Comparison of ENCODE assay signal across 14 cellular contexts in genomic region chr2:158189526-158189925, GRCh38.
A peak's percentile ranks its signal among the peaks of the same experiment; 100 is the strongest.
DNase-seq lines count a peak whose midpoint lies in the region; ATAC-seq, FAIRE-seq and TF ChIP-seq lines count a peak whose summit lies in the region.
"Had no signal": no experiment of that assay in that cellular context is flagged by ENCODE, and none has a peak within 500 bp of the region (broad histone marks: within the 10 kb centered on the region; RNA-seq: fewer than 3 reads in every experiment).

No MANE protein-coding gene starts in this region.

- H3K27me3 ChIP-seq in MM.1S (replicated peaks; ENCODE audit: insufficient read depth, low read length): peaks cover 16% of the 10 kb centered on the region
- H3K27me3 ChIP-seq in small intestine (ENCODE audit: control insufficient read depth in 2 of 2, insufficient read depth in 2 of 2, low read length in 2 of 2): no peaks in the 10 kb centered on the region
- H3K27me3 ChIP-seq: body of pancreas had no signal

- no peak for FAIRE-seq in small intestine (lab: Jason Lieb, UNC)
- FAIRE-seq: A204.1 had no signal

- H3K27ac ChIP-seq in MM.1S (ENCODE audit: low read length): no peak overlapping the region
- H3K27ac ChIP-seq in small intestine (ENCODE audit: low read depth in 1 of 2, low read length in 1 of 2): no peak overlapping the region
- H3K27ac ChIP-seq: body of pancreas had no signal

- peaks cover 22% of the 10 kb centered on the region for H3K4me1 ChIP-seq in MM.1S (ENCODE audit: low read length)
- H3K4me1 ChIP-seq in small intestine (ENCODE audit: control insufficient read depth in 2 of 2, insufficient read depth in 1 of 2, low read depth in 1 of 2, low read length in 1 of 2): no peaks in the 10 kb centered on the region
- H3K4me1 ChIP-seq: body of pancreas had no signal

- H3F3A ChIP-seq in MM.1S (ENCODE audit: insufficient read depth, low read length): peaks cover 18% of the 10 kb centered on the region

- H3K4me3 ChIP-seq in MM.1S (ENCODE audit: low read length): no peak overlapping the region
- no peak overlapping the region for H3K4me3 ChIP-seq in small intestine (ENCODE audit: low read depth in 1 of 2, low read length in 2 of 2)
- H3K4me3 ChIP-seq: body of pancreas had no signal

- H3K79me2 ChIP-seq in MM.1S (ENCODE audit: low read length): no peaks in the 10 kb centered on the region

- ATAC-seq in HG02852 (IDR thresholded peaks at IDR 0.05; ENCODE audit: unreplicated experiment): peak; percentile 36
- ATAC-seq: body of pancreas had no signal

- H3K9me3 ChIP-seq in MM.1S (replicated peaks; ENCODE audit: insufficient read depth, low read length): no peaks in the 10 kb centered on the region
- H3K9me3 ChIP-seq in small intestine (ENCODE audit: control insufficient read depth, low read depth): no peaks in the 10 kb centered on the region
- H3K9me3 ChIP-seq: body of pancreas had no signal

- H4K20me1 ChIP-seq in MM.1S (ENCODE audit: insufficient read depth, low read length): no peaks in the 10 kb centered on the region

- no peak overlapping the region for H3K9ac ChIP-seq in MM.1S (ENCODE audit: low read length)

- H3K36me3 ChIP-seq in MM.1S (replicated peaks; ENCODE audit: insufficient read depth, low read length): no peaks in the 10 kb centered on the region
- H3K36me3 ChIP-seq in small intestine (ENCODE audit: control insufficient read depth in 2 of 2, insufficient read depth in 2 of 2, low read length in 2 of 2): no peaks in the 10 kb centered on the region

- no peak overlapping the region for H3K4me2 ChIP-seq in MM.1S (ENCODE audit: low read depth, low read length)

- no peak overlapping the region for H2AFZ ChIP-seq in MM.1S (ENCODE audit: low read length)

- no peaks in the 10 kb centered on the region for H3K9me2 ChIP-seq in MM.1S (replicated peaks; ENCODE audit: insufficient read depth, low read length)

- DNase-seq in NCI-H1436 treated with DMSO at 0.1 percent for 48 hours (lab: John Stamatoyannopoulos, UW) (peak; percentile 7), NCI-H1436 (lab: John Stamatoyannopoulos, UW) (no peak), MM.1S (peak; percentile 45), small intestine (peak; percentile 34), ureter (ENCODE audit: low spot score) (no peak), NCI-H524 (lab: John Stamatoyannopoulos, UW) (no peak)
- DNase-seq in stimulated activated CD8-positive, alpha-beta memory T cell treated with anti-CD3 and anti-CD28 coated beads, Interleukin-4, amount 100 ng/mL, for 48 hours: no peak
- DNase-seq: activated CD4-positive, alpha-beta T cell treated with anti-CD3 and anti-CD28 coated beads, Interleukin-2, amount 50 U/mL, for 48 hours; body of pancreas; kidney glomerular epithelial cell; NCI-H187; SHP77 had no signal

- TF ChIP-seq CTCF in MM.1S (IDR thresholded peaks at IDR 0.05; ENCODE audit: low read length): no peak

Comparison
In these comparisons a context has a peak if more than half of its experiments do, and no peak if none do; other contexts are left out.
1. DNase-seq: peak in NCI-H1436 treated with DMSO at 0.1 percent for 48 hours (single experiment), MM.1S (single experiment) and small intestine (single experiment); none in NCI-H1436 (single experiment), ureter (single experiment), NCI-H524 (0 of 2) and stimulated activated CD8-positive, alpha-beta memory T cell treated with anti-CD3 and anti-CD28 coated beads, Interleukin-4, amount 100 ng/mL, for 48 hours (single experiment).